Comparison of ENCODE assay signal across 12 cellular contexts in the genomic region with DNA sequence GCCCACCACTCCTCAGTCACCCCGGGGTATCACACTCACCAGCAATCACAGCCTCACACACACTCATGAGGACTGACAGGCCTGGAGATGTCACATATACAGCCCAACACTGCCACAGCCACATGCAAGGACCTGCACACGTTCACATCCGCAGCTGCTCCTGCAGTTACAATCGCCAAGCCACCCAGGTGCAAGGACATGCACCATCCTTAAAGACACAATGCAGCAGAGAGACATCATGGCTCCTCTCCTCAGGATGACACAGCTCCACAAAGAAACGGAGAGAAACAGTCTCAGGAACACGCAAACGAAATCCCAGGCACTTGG. TPM values are rescaled to one million over a fixed set of nuclear protein-coding genes. Genes with fewer than 3 reads are reported as not detected.
DNase-seq lines count a peak whose midpoint lies in the region; ATAC-seq and TF ChIP-seq lines count a peak whose summit lies in the region.
"Had no signal": no experiment of that assay in that cellular context is flagged by ENCODE, and none has a peak within 500 bp of the region (broad histone marks: within the 10 kb centered on the region; RNA-seq: fewer than 3 reads in every experiment).

No MANE protein-coding gene starts in this region.

- H3K27me3 ChIP-seq in RWPE2 (ENCODE audit: insufficient read depth, poor library complexity, severe bottlenecking) = no peaks in the 10 kb centered on the region
- peaks cover 12% of the 10 kb centered on the region for H3K27me3 ChIP-seq in HAP-1 (ENCODE audit: low read depth)

- intact Hi-C loops in sciatic nerve (cut with DNase I) = no loop called here

- no peak for TF ChIP-seq CTCF in RWPE2 (IDR thresholded peaks at IDR 0.05; ENCODE audit: poor library complexity, severe bottlenecking)
- no peak for TF ChIP-seq CTCF in endothelial cell (IDR thresholded peaks at IDR 0.05; ENCODE audit: unreplicated experiment)

- DNase-seq in activated T-cell treated with anti-CD3 and anti-CD28 coated beads, Interleukin-2, amount 50 U/mL, for 24 hours = no peak
- DNase-seq in activated T-cell treated with anti-CD3 and anti-CD28 coated beads for 4 hours = no peak
- no peak for DNase-seq in RWPE2 (ENCODE audit: low spot score)
- no peak for DNase-seq in endothelial cell (ENCODE audit: low spot score)
- DNase-seq in sciatic nerve (ENCODE audit: low spot score) = peak; percentile 7
- no peak for DNase-seq in NCI-H1436 treated with DMSO at 0.1 percent for 48 hours (lab: John Stamatoyannopoulos, UW)
- DNase-seq in activated gamma-delta T cell treated with Interleukin-2 at 50 U/mL for 16 hours = no peak
- no peak for DNase-seq in HAP-1 (ENCODE audit: low spot score in 2 of 2)
- DNase-seq: colonic mucosa; NK-92 treated with Interleukin-12 subunit alpha and Interleukin-12 subunit beta, amount 100 ng/mL, for 24 hours had no signal

- H3K4me1 ChIP-seq in RWPE2 (ENCODE audit: insufficient read depth, poor library complexity, severe bottlenecking) (no peaks in the 10 kb centered on the region), HAP-1 (peaks cover 3% of the 10 kb centered on the region; the same call in 1 of the 2 replicates)
- H3K4me1 ChIP-seq: BLaER1 treated with 17β-estradiol and CSF1 and Interleukin-3, amounts not matched to agents 10 nM and 100 nM; colonic mucosa had no signal

- H3K36me3 Mint-ChIP-seq in activated T-cell treated with anti-CD3 and anti-CD28 coated beads, Interleukin-2, amount 50 U/mL, for 24 hours (ENCODE audit: low read depth) = no peaks in the 10 kb centered on the region
- peaks cover 6% of the 10 kb centered on the region for H3K36me3 Mint-ChIP-seq in endothelial cell (ENCODE audit: low read depth, unreplicated experiment)

- no peaks in the 10 kb centered on the region for H3K9me3 Mint-ChIP-seq in activated T-cell treated with anti-CD3 and anti-CD28 coated beads, Interleukin-2, amount 50 U/mL, for 24 hours
- H3K9me3 Mint-ChIP-seq in endothelial cell (ENCODE audit: unreplicated experiment) = no peaks in the 10 kb centered on the region

- H3K9me3 ChIP-seq in RWPE2 (ENCODE audit: severe bottlenecking) (no peaks in the 10 kb centered on the region), HAP-1 (no peaks in the 10 kb centered on the region)
- H3K9me3 ChIP-seq: colonic mucosa had no signal

- H3K4me3 Mint-ChIP-seq in activated T-cell treated with anti-CD3 and anti-CD28 coated beads, Interleukin-2, amount 50 U/mL, for 24 hours = peak overlapping the region; percentile 71
- peak overlapping the region; percentile 92 for H3K4me3 Mint-ChIP-seq in endothelial cell (ENCODE audit: unreplicated experiment)

- no peak overlapping the region for H3K27ac ChIP-seq in RWPE2 (ENCODE audit: poor library complexity, severe bottlenecking)
- H3K27ac ChIP-seq: BLaER1 treated with 17β-estradiol and CSF1 and Interleukin-3, amounts not matched to agents 10 nM and 100 nM; colonic mucosa had no signal

- peaks cover 15% of the 10 kb centered on the region for H3K4me1 Mint-ChIP-seq in activated T-cell treated with anti-CD3 and anti-CD28 coated beads, Interleukin-2, amount 50 U/mL, for 24 hours (ENCODE audit: low read depth)
- peaks cover 13% of the 10 kb centered on the region for H3K4me1 Mint-ChIP-seq in endothelial cell (ENCODE audit: unreplicated experiment)

- peaks cover 58% of the 10 kb centered on the region for H3K27me3 Mint-ChIP-seq in activated T-cell treated with anti-CD3 and anti-CD28 coated beads, Interleukin-2, amount 50 U/mL, for 24 hours
- H3K27me3 Mint-ChIP-seq in endothelial cell (ENCODE audit: unreplicated experiment) = peaks cover 16% of the 10 kb centered on the region

- no peak overlapping the region for H3K27ac Mint-ChIP-seq in activated T-cell treated with anti-CD3 and anti-CD28 coated beads, Interleukin-2, amount 50 U/mL, for 24 hours
- peak overlapping the region; percentile 48 for H3K27ac Mint-ChIP-seq in endothelial cell (ENCODE audit: unreplicated experiment)

- peak overlapping the region; percentile 53 for H3K4me3 ChIP-seq in RWPE2 (ENCODE audit: severe bottlenecking)
- no peak overlapping the region for H3K4me3 ChIP-seq in HAP-1
- H3K4me3 ChIP-seq: BLaER1 treated with 17β-estradiol and CSF1 and Interleukin-3, amounts not matched to agents 10 nM and 100 nM; colonic mucosa had no signal

- ATAC-seq in RWPE2 (ENCODE audit: low read depth) (no peak; the same call in 2 of the 3 replicates), sciatic nerve (no peak)

- H3K36me3 ChIP-seq in RWPE2 (ENCODE audit: low read depth) (no peaks in the 10 kb centered on the region), HAP-1 (replicated peaks) (no peaks in the 10 kb centered on the region)
- H3K36me3 ChIP-seq: BLaER1 treated with 17β-estradiol and CSF1 and Interleukin-3, amounts not matched to agents 10 nM and 100 nM; colonic mucosa had no signal

- in situ Hi-C loops in HAP-1 (cut with MboI; ENCODE audit: low sequenced_read_pairs) = no loop called here

RNA-seq across cellular contexts. Expression of a gene that starts 1.1 kb away (rescaled TPM):
- 2.0 TPM for total RNA-seq in endothelial cell (ENCODE audit: unreplicated experiment)
- 0.67 TPM for total RNA-seq in sciatic nerve

RNA-seq across cellular contexts. Expression of a gene that starts 8.0 kb away (rescaled TPM):
- total RNA-seq in endothelial cell (ENCODE audit: unreplicated experiment) = not detected
- total RNA-seq in sciatic nerve = 0.36 TPM

RNA-seq across cellular contexts. Expression of a gene that starts 32.5 kb away (rescaled TPM):
- total RNA-seq in endothelial cell (ENCODE audit: unreplicated experiment) (122 TPM), sciatic nerve (106 TPM)

RNA-seq across cellular contexts. Expression of a gene that starts 48.0 kb away (rescaled TPM):
- total RNA-seq in endothelial cell (ENCODE audit: unreplicated experiment) (not detected), sciatic nerve (0.76 TPM)
- total RNA-seq: renal cortical epithelial cell had no signal
